35 cellular contexts compared by ENCODE assay signal in the genomic region with DNA sequence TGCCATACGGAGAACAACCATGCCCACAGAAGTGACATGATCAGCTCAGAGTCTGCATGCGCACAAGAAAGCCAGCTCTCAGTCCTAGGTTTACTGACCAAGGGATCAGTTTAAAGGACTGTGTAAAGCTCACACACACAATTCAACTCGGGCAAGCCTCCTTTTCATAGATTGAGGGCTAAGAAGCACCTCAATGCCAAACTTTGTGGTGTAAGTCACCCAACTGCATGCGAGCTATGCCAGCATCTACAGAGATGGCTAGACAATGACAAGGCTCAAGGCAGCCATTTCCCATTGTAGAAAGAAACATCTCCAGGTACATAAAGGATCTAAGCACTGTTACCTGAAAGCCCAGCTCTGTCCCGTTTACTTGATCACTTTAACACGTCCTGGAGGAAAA. TPM values are rescaled to one million over a fixed set of nuclear protein-coding genes. Genes with fewer than 3 reads are reported as not detected.
A peak's percentile ranks its signal among the peaks of the same experiment; 100 is the strongest.
DNase-seq lines count a peak whose midpoint lies in the region; ATAC-seq, FAIRE-seq and TF ChIP-seq lines count a peak whose summit lies in the region.
"Had no signal": no experiment of that assay in that cellular context is flagged by ENCODE, and none has a peak within 500 bp of the region (broad histone marks: within the 10 kb centered on the region; RNA-seq: fewer than 3 reads in every experiment).

No MANE protein-coding gene starts in this region.

- intact Hi-C loops in HepG2 (cut with micrococcal nuclease; ENCODE audit: unreplicated experiment) (no loop called here), right lobe of liver (cut with DNase I) (no loop called here), esophagus muscularis mucosa (cut with DNase I) (no loop called here)

- H3K4me1 ChIP-seq in HepG2 (ENCODE audit: insufficient read depth, low read length) (no peaks in the 10 kb centered on the region), right lobe of liver (no peaks in the 10 kb centered on the region), esophagus muscularis mucosa (no peaks in the 10 kb centered on the region)
- H3K4me1 ChIP-seq: A549; BE2C; BLaER1; BLaER1 treated with 17β-estradiol and CSF1 and Interleukin-3, amounts not matched to agents 10 nM and 100 nM; Caco-2 had no signal

- no peaks in the 10 kb centered on the region for H3K27me3 ChIP-seq in HepG2 (ENCODE audit: control insufficient read depth in 1 of 2, insufficient read depth in 2 of 2, low read length in 2 of 2)
- H3K27me3 ChIP-seq in right lobe of liver: no peaks in the 10 kb centered on the region
- H3K27me3 ChIP-seq in bronchial epithelial cell (ENCODE audit: control insufficient read depth, insufficient read depth, low read length): no peaks in the 10 kb centered on the region
- H3K27me3 ChIP-seq in esophagus muscularis mucosa: no peaks in the 10 kb centered on the region
- H3K27me3 ChIP-seq: BE2C; BLaER1; BLaER1 treated with 17β-estradiol and CSF1 and Interleukin-3, amounts not matched to agents 10 nM and 100 nM had no signal

- H3K4me3 ChIP-seq in HepG2 (replicated peaks in 1 of 3; ENCODE audit: insufficient read depth in 1 of 3, low read depth in 2 of 3, low read length in 3 of 3): no peak overlapping the region
- no peak overlapping the region for H3K4me3 ChIP-seq in right lobe of liver
- no peak overlapping the region for H3K4me3 ChIP-seq in bronchial epithelial cell (ENCODE audit: low read depth, low read length)
- no peak overlapping the region for H3K4me3 ChIP-seq in esophagus muscularis mucosa
- H3K4me3 ChIP-seq: A549; BLaER1; BLaER1 treated with 17β-estradiol and CSF1 and Interleukin-3, amounts not matched to agents 10 nM and 100 nM had no signal

- in situ Hi-C loops in HepG2 (cut with HindIII; ENCODE audit: extremely low pct_ligation_motif_present, low pct_unique_long_range_greater_than_20kb): loop anchor here (25.0 kb wide), 1 partner anchor 291 kb away; the partner anchor contains the start of genes VTI1A and ZDHHC6

- BruUV-seq in HepG2 (replicated peaks; lab: Mats Ljungman, UMichigan): no TSS peak

- WGBS in HepG2 (ENCODE audit: low lambda C conversion rate): 92% methylated on average over 6 of the region's 6 CpGs
- WGBS in right lobe of liver (ENCODE audit: insufficient coverage, low coverage, low lambda C conversion rate, missing lambda C conversion rate): 49% methylated on average over 3 of the region's 6 CpGs
- WGBS in esophagus muscularis mucosa: 97% methylated on average over 6 of the region's 6 CpGs

- H3K36me3 ChIP-seq in HepG2 (replicated peaks in 1 of 2; ENCODE audit: control insufficient read depth in 1 of 2, insufficient read depth in 2 of 2, low read length in 2 of 2) (peaks cover 15 to 56% of the 10 kb centered on the region in 2 experiments), right lobe of liver (peaks cover 0 to 67% (median 21%) of the 10 kb centered on the region in 4 donors), bronchial epithelial cell (ENCODE audit: control insufficient read depth, insufficient read depth, low read length) (no peaks in the 10 kb centered on the region), esophagus muscularis mucosa (peaks cover 0 to 39% (median 30%) of the 10 kb centered on the region in 4 donors)
- H3K36me3 ChIP-seq: BLaER1 had no signal

- H3K27ac ChIP-seq in HepG2 (ENCODE audit: extremely low read length, insufficient read depth, low read length) (no peak overlapping the region), right lobe of liver (no peak overlapping the region), esophagus muscularis mucosa (replicated peaks in 1 of 4) (no peak overlapping the region)
- H3K27ac ChIP-seq: 22Rv1; A549; BLaER1; BLaER1 treated with 17β-estradiol and CSF1 and Interleukin-3, amounts not matched to agents 10 nM and 100 nM; C4-2B had no signal

- FAIRE-seq in HepG2 (lab: Jason Lieb, UNC) (no peak), bronchial epithelial cell (lab: Jason Lieb, UNC) (peak; percentile 55)
- FAIRE-seq: A204.1, A549, D721Med had no signal

- ATAC-seq in HepG2 (no peak), right lobe of liver (no peak), GM21717 (IDR thresholded peaks at IDR 0.05; ENCODE audit: unreplicated experiment) (no peak)
- ATAC-seq: A549; CD8-positive, alpha-beta T cell had no signal

- no peak overlapping the region for H3K9ac ChIP-seq in HepG2 (ENCODE audit: insufficient read depth, low read depth, low read length)
- H3K9ac ChIP-seq: BLaER1; BLaER1 treated with 17β-estradiol and CSF1 and Interleukin-3, amounts not matched to agents 10 nM and 100 nM had no signal

- H2AFZ ChIP-seq in HepG2 (ENCODE audit: low read length): no peak overlapping the region

- TF ChIP-seq EP300 in HepG2 (IDR thresholded peaks at IDR 0.05; ENCODE audit: low read depth in 2 of 2, low read length in 2 of 2) (no peak), HepG2 (CRISPR knock-in tag; IDR thresholded peaks at IDR 0.05; ENCODE audit: borderline replicate concordance) (no peak), esophagus muscularis mucosa (IDR thresholded peaks at IDR 0.05) (no peak)

- no peak overlapping the region for H3K4me2 ChIP-seq in HepG2 (ENCODE audit: low read depth, low read length)
- H3K4me2 ChIP-seq: A549; BLaER1; BLaER1 treated with 17β-estradiol and CSF1 and Interleukin-3, amounts not matched to agents 10 nM and 100 nM had no signal

- no peak for TF ChIP-seq CTCF in HepG2 (CRISPR knock-in tag; IDR thresholded peaks at IDR 0.05)
- no peak for TF ChIP-seq CTCF in right lobe of liver (IDR thresholded peaks at IDR 0.05)
- no peak for TF ChIP-seq CTCF in bronchial epithelial cell (IDR thresholded peaks at IDR 0.05; ENCODE audit: insufficient read depth, low read length, severe bottlenecking)
- TF ChIP-seq CTCF in esophagus muscularis mucosa (IDR thresholded peaks at IDR 0.05): no peak

- no peak for TF ChIP-seq POLR2A in HepG2 (IDR thresholded peaks at IDR 0.05; ENCODE audit: insufficient read depth in 1 of 2, low read depth in 2 of 2, low read length in 2 of 2)
- no peak for TF ChIP-seq POLR2A in right lobe of liver (IDR thresholded peaks at IDR 0.05)
- no peak for TF ChIP-seq POLR2A in esophagus muscularis mucosa (IDR thresholded peaks at IDR 0.05; ENCODE audit: low read depth)

- H3K9me3 ChIP-seq in HepG2 (ENCODE audit: low read length): no peaks in the 10 kb centered on the region
- H3K9me3 ChIP-seq in right lobe of liver: no peaks in the 10 kb centered on the region
- no peaks in the 10 kb centered on the region for H3K9me3 ChIP-seq in esophagus muscularis mucosa
- H3K9me3 ChIP-seq: A549; BE2C; BLaER1; BLaER1 treated with 17β-estradiol and CSF1 and Interleukin-3, amounts not matched to agents 10 nM and 100 nM; Caco-2 had no signal

- CTCF ChIA-PET in HepG2 (lab: Yijun Ruan, JAX; ENCODE audit: low intra/inter-chr PET ratio, low total read pairs): no interaction called here

- POLR2A ChIA-PET in HepG2 (lab: Yijun Ruan, JAX): no interaction called here

- DNase-seq in HepG2 (ENCODE audit: low spot score) (no peak), right lobe of liver (no peak), bronchial epithelial cell (ENCODE audit: low read depth) (no peak), esophagus muscularis mucosa (ENCODE audit: extremely low spot score) (peak; percentile 57), islet precursor cell (peak; percentile 20), NCI-H2029 treated with DMSO at 0.1 percent for 48 hours (lab: John Stamatoyannopoulos, UW) (no peak), NCI-H2107 (lab: John Stamatoyannopoulos, UW) (no peak)
- DNase-seq: 8988T; ACHN; AML-193; BE2C; C1 segment of cervical spinal cord; Caco-2; Calu3; CD4-positive, alpha-beta memory T cell; CD4-positive, alpha-beta T cell; CD4-positive, CD25-positive, alpha-beta regulatory T cell; CD8-positive, alpha-beta memory T cell; CD8-positive, alpha-beta T cell; COR-L47; DMS 273 treated with DMSO at 0.1 percent for 48 hours; DMS153; DMS53; DMS79; DMS79 treated with DMSO at 0.1 percent for 48 hours; DND-41; EL had no signal

- no peaks in the 10 kb centered on the region for H4K20me1 ChIP-seq in HepG2 (ENCODE audit: insufficient read depth, low read length)
- H4K20me1 ChIP-seq: BLaER1; BLaER1 treated with 17β-estradiol and CSF1 and Interleukin-3, amounts not matched to agents 10 nM and 100 nM had no signal

- TF ChIP-seq RAD21 in HepG2 (CRISPR knock-in tag; IDR thresholded peaks at IDR 0.05): no peak

- no peaks in the 10 kb centered on the region for H3K79me2 ChIP-seq in HepG2 (ENCODE audit: insufficient read depth, low read length)

TF ChIP-seq in HepG2, 621 proteins besides CTCF, POLR2A, EP300 and RAD21 (continues in another document):
- TF ChIP-seq PAF1 (CRISPR knock-in tag; IDR thresholded peaks at IDR 0.05) (peak; percentile 67; the same call in 1 of the 2 replicates), POLR2AphosphoS5 (IDR thresholded peaks at IDR 0.05; ENCODE audit: low read depth, low read length) (peak; percentile 47), ZKSCAN5 (CRISPR knock-in tag; IDR thresholded peaks at IDR 0.05) (no peak), RBM22 (optimal IDR thresholded peaks at IDR 0.05; ENCODE audit: low read length) (peak; percentile 84), ARHGAP35 (CRISPR knock-in tag; IDR thresholded peaks at IDR 0.05; ENCODE audit: borderline replicate concordance) (no peak)

RNA-seq across cellular contexts. Expression of gene GPAM, which starts 36.8 kb away (rescaled TPM):
- 130 and 140 TPM in 2 replicates for total RNA-seq in HepG2 (2016; rRNA removed; fragmentation: Illumina TruSeq; extraction: Trizol)
- 19.1 and 21.3 TPM in 2 replicates for total RNA-seq in HepG2 (2016; cell fraction: cytosol; rRNA removed; fragmentation: Illumina TruSeq; extraction: Trizol; ENCODE audit: low read depth)
- total RNA-seq in HepG2 (2016; cell fraction: insoluble cytoplasmic fraction; rRNA removed; fragmentation: Illumina TruSeq; extraction: Trizol): 132 and 135 TPM in 2 replicates
- 47.4 and 55.1 TPM in 2 replicates for total RNA-seq in HepG2 (2016; cell fraction: membrane; rRNA removed; fragmentation: Illumina TruSeq; extraction: Trizol)
- 251 and 257 TPM in 2 replicates for total RNA-seq in HepG2 (2016; cell fraction: nucleus; rRNA removed; fragmentation: Illumina TruSeq; extraction: Trizol)
- 36.8 and 43.0 TPM in 2 replicates for polyA plus RNA-seq in HepG2 (2011; rRNA removed)
- polyA plus RNA-seq in HepG2 (2011; cell fraction: cytosol; rRNA removed): 14.4 and 28.4 TPM in 2 replicates
- 39.1 and 57.9 TPM in 2 replicates for polyA plus RNA-seq in HepG2 (2011; cell fraction: nucleus; rRNA removed)
- 53.4 and 86.4 TPM in 2 replicates for polyA plus RNA-seq in HepG2 (2012)
- 5.1 and 5.7 TPM in 2 replicates for polyA plus RNA-seq in HepG2 (2016; cell fraction: cytosol; fragmentation: Illumina TruSeq; extraction: Trizol; ENCODE audit: low read depth)
- polyA plus RNA-seq in HepG2 (2016; cell fraction: insoluble cytoplasmic fraction; fragmentation: Illumina TruSeq; extraction: Trizol; ENCODE audit: low read depth): 57.8 and 65.3 TPM in 2 replicates
- polyA plus RNA-seq in HepG2 (2016; cell fraction: membrane; fragmentation: Illumina TruSeq; extraction: Trizol; ENCODE audit: low read depth): 14.2 and 17.2 TPM in 2 replicates
- polyA plus RNA-seq in HepG2 (2016; cell fraction: nucleus; fragmentation: Illumina TruSeq; extraction: Trizol; ENCODE audit: insufficient read depth, low read depth): 165 and 177 TPM in 2 replicates
- polyA minus RNA-seq in HepG2 (2011; rRNA and poly(A)+ RNA removed; ENCODE audit: low replicate concordance): 18.6 and 65.9 TPM in 2 replicates
- 23.7 and 35.7 TPM in 2 replicates for polyA minus RNA-seq in HepG2 (2011; cell fraction: cytosol; rRNA and poly(A)+ RNA removed)
- 174 and 229 TPM in 2 replicates for polyA minus RNA-seq in HepG2 (2011; cell fraction: nucleus; rRNA and poly(A)+ RNA removed)
- 100 to 1,000 TPM in 2 of 6 experiments, 10 to 100 TPM in 4; 78.8 to 340 (median 90.3) TPM for total RNA-seq in right lobe of liver
- total RNA-seq in bronchial epithelial cell: 9.2 and 10.4 TPM in 2 replicates
- total RNA-seq in esophagus muscularis mucosa: 1 to 10 TPM; 4.5 to 7.2 (median 6.5) TPM

Comparison
In these comparisons a context has a peak if more than half of its experiments do, and no peak if none do; other contexts are left out.
1. DNase-seq: peak in esophagus muscularis mucosa (single experiment) and islet precursor cell (single experiment); none in HepG2 (single experiment), right lobe of liver (0 of 3), bronchial epithelial cell (single experiment), NCI-H2029 treated with DMSO at 0.1 percent for 48 hours (single experiment) and NCI-H2107 (single experiment).